In the genomic region with DNA sequence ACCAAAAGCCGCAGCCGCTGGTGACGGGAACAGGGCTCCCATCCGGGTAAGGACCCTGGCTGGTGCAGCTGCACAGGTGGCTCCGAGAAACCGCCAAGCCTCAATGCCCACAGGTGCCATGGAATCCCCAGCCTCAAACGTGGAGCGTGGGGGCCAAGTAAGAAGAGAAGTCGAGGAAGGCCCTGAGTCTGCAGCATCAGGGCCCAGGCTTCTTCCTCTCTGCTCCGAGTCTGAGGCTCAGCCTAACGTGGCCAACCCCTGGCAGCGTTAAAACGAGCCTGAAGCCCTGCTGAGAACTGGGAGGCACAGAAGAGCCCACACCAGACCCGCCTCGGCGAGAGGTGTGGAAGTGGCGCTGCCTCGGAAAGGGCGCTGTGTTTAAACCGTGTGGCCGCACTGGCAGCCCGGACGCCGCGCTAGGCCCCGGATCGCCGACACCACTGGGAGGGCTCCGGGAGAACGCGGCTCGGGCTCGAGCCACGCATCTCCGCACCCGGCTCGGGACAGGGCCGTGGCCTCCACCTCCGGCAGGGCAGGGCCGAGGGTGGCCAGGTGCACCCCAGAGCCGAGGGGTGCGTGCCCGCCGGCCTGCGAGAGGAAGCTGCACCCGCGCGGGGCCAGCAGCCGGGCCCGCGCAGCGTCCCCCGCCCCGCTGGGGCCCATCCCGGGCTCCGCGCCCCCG, we compare ENCODE assay signal across 8 cellular contexts. TPM values are rescaled to one million over a fixed set of nuclear protein-coding genes. Genes with fewer than 3 reads are reported as not detected.
DNase-seq lines count a peak whose midpoint lies in the region; ATAC-seq and TF ChIP-seq lines count a peak whose summit lies in the region.

No MANE protein-coding gene starts in this region.

- no peak for TF ChIP-seq CTCF in activated CD8-positive, alpha-beta T cell treated with anti-CD3 and anti-CD28 coated beads for 36 hours (IDR thresholded peaks at IDR 0.05)
- TF ChIP-seq CTCF in right atrium auricular region (IDR thresholded peaks at IDR 0.05): no peak

- H3K27ac Mint-ChIP-seq in activated CD8-positive, alpha-beta T cell treated with anti-CD3 and anti-CD28 coated beads for 36 hours: no peak overlapping the region

- H3K27ac ChIP-seq in right atrium auricular region: no peak overlapping the region

- peaks cover 24% of the 10 kb centered on the region for H3K36me3 Mint-ChIP-seq in activated CD8-positive, alpha-beta T cell treated with anti-CD3 and anti-CD28 coated beads for 36 hours (ENCODE audit: low read depth)

- POLR2A ChIA-PET in activated CD8-positive, alpha-beta T cell treated with anti-CD3 and anti-CD28 coated beads for 36 hours (lab: Charles Lee): interaction anchor here (0.9 to 5.0 kb wide), 2 partner anchors 10 to 37 kb away, joined by 3 to 33 read pairs; partner anchors contain the start of gene DPH7

- CTCF ChIA-PET in activated CD8-positive, alpha-beta T cell treated with anti-CD3 and anti-CD28 coated beads for 36 hours (lab: Charles Lee): interaction anchor here (1.3 to 2.6 kb wide), 4 partner anchors 9 to 32 kb away, joined by 3 to 20 read pairs (median 9); partner anchors contain the start of gene DPH7

- peaks cover 25% of the 10 kb centered on the region for H3K4me1 Mint-ChIP-seq in activated CD8-positive, alpha-beta T cell treated with anti-CD3 and anti-CD28 coated beads for 36 hours (ENCODE audit: low read depth)

- H3K9me3 Mint-ChIP-seq in activated CD8-positive, alpha-beta T cell treated with anti-CD3 and anti-CD28 coated beads for 36 hours: no peaks in the 10 kb centered on the region

- H3K9me3 ChIP-seq in right atrium auricular region: no peaks in the 10 kb centered on the region

- peaks cover 26% of the 10 kb centered on the region for H3K36me3 ChIP-seq in right atrium auricular region

- H3K27me3 Mint-ChIP-seq in activated CD8-positive, alpha-beta T cell treated with anti-CD3 and anti-CD28 coated beads for 36 hours: no peaks in the 10 kb centered on the region

- H3K27me3 ChIP-seq in right atrium auricular region: no peaks in the 10 kb centered on the region

- DNase-seq in AG08395 (ENCODE audit: low spot score): peak; percentile 34
- peak; percentile 26 for DNase-seq in activated CD8-positive, alpha-beta T cell treated with anti-CD3 and anti-CD28 coated beads for 36 hours
- no peak for DNase-seq in right atrium auricular region (ENCODE audit: low spot score)
- no peak for DNase-seq in skeletal muscle cell (ENCODE audit: low read depth)
- DNase-seq in COR-L47 (lab: John Stamatoyannopoulos, UW): no peak
- no peak for DNase-seq in AML-193 (lab: John Stamatoyannopoulos, UW)

- peaks cover 0 to 20% of the 10 kb centered on the region in 2 donors for H3K4me1 ChIP-seq in right atrium auricular region

- intact Hi-C loops in activated CD8-positive, alpha-beta T cell treated with anti-CD3 and anti-CD28 coated beads for 36 hours (cut with micrococcal nuclease): no loop called here

- peak overlapping the region; percentile 52 to 61 for H3K4me3 ChIP-seq in right atrium auricular region
- H3K4me3 ChIP-seq in skeletal muscle cell (ENCODE audit: low read depth, low read length): peak overlapping the region; percentile 74

- peak; percentile 9 for ATAC-seq in GM18868 (IDR thresholded peaks at IDR 0.05; ENCODE audit: unreplicated experiment)
- peak; percentile 10 for ATAC-seq in HG03135 (IDR thresholded peaks at IDR 0.05; ENCODE audit: unreplicated experiment)
- peak; percentile 2 for ATAC-seq in activated CD8-positive, alpha-beta T cell treated with anti-CD3 and anti-CD28 coated beads for 36 hours

- H3K4me3 Mint-ChIP-seq in activated CD8-positive, alpha-beta T cell treated with anti-CD3 and anti-CD28 coated beads for 36 hours: peak overlapping the region; percentile 84

RNA-seq across cellular contexts. Expression of gene ZMYND19, which starts 0.7 kb away (rescaled TPM):
- total RNA-seq in activated CD8-positive, alpha-beta T cell treated with anti-CD3 and anti-CD28 coated beads for 36 hours: 10 to 100 TPM; 45.9 to 46.5 TPM
- 1 to 10 TPM; 5.0 to 6.4 TPM for total RNA-seq in right atrium auricular region

RNA-seq across cellular contexts. Expression of gene DPH7, which starts 10.9 kb away (rescaled TPM):
- 10 to 100 TPM; 33.7 to 35.0 TPM for total RNA-seq in activated CD8-positive, alpha-beta T cell treated with anti-CD3 and anti-CD28 coated beads for 36 hours
- 10 to 100 TPM; 17.9 to 21.0 TPM for total RNA-seq in right atrium auricular region

RNA-seq across cellular contexts. Expression of gene ARRDC1, which starts 15.9 kb away (rescaled TPM):
- 10 to 100 TPM; 29.0 TPM for total RNA-seq in activated CD8-positive, alpha-beta T cell treated with anti-CD3 and anti-CD28 coated beads for 36 hours
- 10 to 100 TPM; 21.4 to 37.8 TPM for total RNA-seq in right atrium auricular region

RNA-seq across cellular contexts. Expression of gene EHMT1, which starts 29.2 kb away (rescaled TPM):
- 10 to 100 TPM; 62.1 to 67.1 TPM for total RNA-seq in activated CD8-positive, alpha-beta T cell treated with anti-CD3 and anti-CD28 coated beads for 36 hours
- total RNA-seq in right atrium auricular region: 10 to 100 TPM; 24.1 to 34.6 TPM

RNA-seq across cellular contexts. Expression of gene MRPL41, which starts 37.9 kb away (rescaled TPM):
- total RNA-seq in activated CD8-positive, alpha-beta T cell treated with anti-CD3 and anti-CD28 coated beads for 36 hours: 10 to 100 TPM; 42.8 to 43.9 TPM
- total RNA-seq in right atrium auricular region: 100 to 1,000 TPM; 172 to 238 TPM

Comparison
In these comparisons a context has a peak if more than half of its experiments do, and no peak if none do; other contexts are left out.
1. DNase-seq: peak in AG08395 (single experiment) and activated CD8-positive, alpha-beta T cell treated with anti-CD3 and anti-CD28 coated beads for 36 hours (single experiment); none in right atrium auricular region (single experiment), skeletal muscle cell (single experiment), COR-L47 (single experiment) and AML-193 (0 of 2).
2. RNA of gene ZMYND19, which starts 0.7 kb away (total RNA-seq): 45.9 to 46.5 TPM in activated CD8-positive, alpha-beta T cell treated with anti-CD3 and anti-CD28 coated beads for 36 hours; 5.0 to 6.4 TPM in right atrium auricular region; every median in the first group is over 4 times any median in the second.
3. Peak in every context shown above with its lines, with median percentiles within 50 percentile points of each other: ATAC-seq.